ENCODE assay signal across 1 cellular context in genomic region chr9:114906922-114907571, GRCh38.
TF ChIP-seq lines count a peak whose summit lies in the region.

No MANE protein-coding gene starts in this region.

TF ChIP-seq in HCT116, 20 proteins besides CTCF, POLR2A, EP300 and RAD21 (continued from another document):
- TF ChIP-seq, protein P1, sequence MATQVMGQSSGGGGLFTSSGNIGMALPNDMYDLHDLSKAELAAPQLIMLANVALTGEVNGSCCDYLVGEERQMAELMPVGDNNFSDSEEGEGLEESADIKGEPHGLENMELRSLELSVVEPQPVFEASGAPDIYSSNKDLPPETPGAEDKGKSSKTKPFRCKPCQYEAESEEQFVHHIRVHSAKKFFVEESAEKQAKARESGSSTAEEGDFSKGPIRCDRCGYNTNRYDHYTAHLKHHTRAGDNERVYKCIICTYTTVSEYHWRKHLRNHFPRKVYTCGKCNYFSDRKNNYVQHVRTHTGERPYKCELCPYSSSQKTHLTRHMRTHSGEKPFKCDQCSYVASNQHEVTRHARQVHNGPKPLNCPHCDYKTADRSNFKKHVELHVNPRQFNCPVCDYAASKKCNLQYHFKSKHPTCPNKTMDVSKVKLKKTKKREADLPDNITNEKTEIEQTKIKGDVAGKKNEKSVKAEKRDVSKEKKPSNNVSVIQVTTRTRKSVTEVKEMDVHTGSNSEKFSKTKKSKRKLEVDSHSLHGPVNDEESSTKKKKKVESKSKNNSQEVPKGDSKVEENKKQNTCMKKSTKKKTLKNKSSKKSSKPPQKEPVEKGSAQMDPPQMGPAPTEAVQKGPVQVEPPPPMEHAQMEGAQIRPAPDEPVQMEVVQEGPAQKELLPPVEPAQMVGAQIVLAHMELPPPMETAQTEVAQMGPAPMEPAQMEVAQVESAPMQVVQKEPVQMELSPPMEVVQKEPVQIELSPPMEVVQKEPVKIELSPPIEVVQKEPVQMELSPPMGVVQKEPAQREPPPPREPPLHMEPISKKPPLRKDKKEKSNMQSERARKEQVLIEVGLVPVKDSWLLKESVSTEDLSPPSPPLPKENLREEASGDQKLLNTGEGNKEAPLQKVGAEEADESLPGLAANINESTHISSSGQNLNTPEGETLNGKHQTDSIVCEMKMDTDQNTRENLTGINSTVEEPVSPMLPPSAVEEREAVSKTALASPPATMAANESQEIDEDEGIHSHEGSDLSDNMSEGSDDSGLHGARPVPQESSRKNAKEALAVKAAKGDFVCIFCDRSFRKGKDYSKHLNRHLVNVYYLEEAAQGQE (IDR thresholded peaks at IDR 0.05; ENCODE audit: low read depth) = no peak
